ENCODE assay signal across 10 cellular contexts in the genomic region with DNA sequence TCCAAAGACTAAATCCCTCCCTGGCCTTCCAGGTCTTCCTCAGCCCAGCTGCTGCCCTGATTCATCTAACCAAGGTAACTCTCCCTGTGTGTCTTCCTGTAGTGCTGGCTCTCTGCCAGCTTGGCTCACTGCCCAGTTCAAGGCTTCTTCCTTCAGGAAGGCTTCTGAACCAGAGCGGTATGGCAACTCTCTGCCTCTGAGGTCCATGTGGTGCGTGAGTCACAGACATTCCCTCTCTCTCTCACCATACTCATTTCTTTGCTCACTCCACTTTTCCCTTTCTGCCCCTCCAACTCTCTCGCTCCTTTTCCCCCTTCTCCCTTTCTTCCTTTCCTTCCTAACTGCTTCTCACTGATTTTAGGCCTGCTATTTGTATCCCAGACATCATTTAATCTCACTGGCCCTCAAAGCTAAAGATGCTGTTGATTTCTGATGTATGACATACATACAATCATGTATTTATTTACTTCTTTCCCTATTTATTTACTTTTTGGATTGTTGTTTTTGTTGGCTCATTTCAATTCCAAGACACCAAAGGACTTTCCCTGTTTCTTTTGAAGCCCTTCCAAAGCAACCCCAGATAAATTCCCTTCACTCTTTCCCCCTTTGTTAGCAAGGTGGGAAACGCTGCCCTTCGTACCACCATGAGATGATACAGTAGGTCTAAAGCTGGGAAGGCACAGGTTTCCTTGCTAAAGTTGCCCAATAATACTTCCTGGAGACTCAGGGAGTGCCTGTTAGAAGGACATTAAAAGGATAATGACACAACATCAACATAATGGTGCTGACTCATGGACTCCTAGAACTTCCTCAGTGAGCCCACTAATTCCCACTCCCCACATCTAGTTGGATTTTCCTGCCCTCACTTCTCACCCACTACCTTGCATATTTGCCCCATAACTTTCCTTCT. TPM values are rescaled to one million over a fixed set of nuclear protein-coding genes. Genes with fewer than 3 reads are reported as not detected.
DNase-seq lines count a peak whose midpoint lies in the region; ATAC-seq, FAIRE-seq and TF ChIP-seq lines count a peak whose summit lies in the region.
"Had no signal": no experiment of that assay in that cellular context is flagged by ENCODE, and none has a peak within 500 bp of the region (broad histone marks: within the 10 kb centered on the region; RNA-seq: fewer than 3 reads in every experiment).

No MANE protein-coding gene starts in this region.

- no peak for TF ChIP-seq CTCF in ovary (IDR thresholded peaks at IDR 0.05)

- H3K9me3 ChIP-seq in ovary = no peaks in the 10 kb centered on the region
- H3K9me3 ChIP-seq: thoracic aorta had no signal

- TF ChIP-seq EP300 in ovary (IDR thresholded peaks at IDR 0.05) = no peak

- TF ChIP-seq POLR2A in ovary (IDR thresholded peaks at IDR 0.05) = no peak

- DNase-seq in COLO668 (lab: John Stamatoyannopoulos, UW; ENCODE audit: unreplicated experiment) = peak; percentile 98
- DNase-seq in LHCN-M2 (ENCODE audit: low read depth) = peak; percentile 98
- peak; percentile 100 for DNase-seq in RCC 7860 (ENCODE audit: low spot score)
- peak; percentile 48 for DNase-seq in epidermal melanocyte (ENCODE audit: insufficient read length, low spot score)
- peak; percentile 45 to 66 (median 57) for DNase-seq in ovary
- DNase-seq in activated gamma-delta T cell treated with Interleukin-2 at 50 U/mL for 16 hours = no peak
- DNase-seq in activated CD8-positive, alpha-beta memory T cell treated with anti-CD3 and anti-CD28 coated beads, Interleukin-2, amount 50 U/mL, for 4 hours = no peak

- H3K4me1 ChIP-seq in ovary (ENCODE audit: insufficient read depth) = no peaks in the 10 kb centered on the region

- peak; percentile 98 for FAIRE-seq in RCC 7860 (lab: Jason Lieb, UNC)
- FAIRE-seq: endometrium had no signal

- no peaks in the 10 kb centered on the region for H3K36me3 ChIP-seq in ovary
- H3K36me3 ChIP-seq: thoracic aorta had no signal

- WGBS in ovary, 3 donors = 58 to 61% (median 61%) methylated on average over 5 of the region's 5 CpGs

- intact Hi-C loops in ovary (cut with DNase I) = no loop called here

- H3K27ac ChIP-seq in ovary = no peak overlapping the region
- H3K27ac ChIP-seq: thoracic aorta had no signal

- H3K27me3 ChIP-seq in ovary = no peaks in the 10 kb centered on the region

- H3K4me3 ChIP-seq in ovary = no peak overlapping the region
- H3K4me3 ChIP-seq: thoracic aorta had no signal

- no peak for ATAC-seq in GM18907 (IDR thresholded peaks at IDR 0.05; ENCODE audit: unreplicated experiment)

RNA-seq across cellular contexts. Expression of gene CFAP45, which starts 17.8 kb away (rescaled TPM):
- total RNA-seq in LHCN-M2 (2014; rRNA removed) (0.34 and 1.2 TPM in 2 replicates), ovary (10 to 100 TPM in 1 of 7 donors, 1 to 10 TPM in 6; 1.1 to 16.7 (median 1.5) TPM)
- 0.29 TPM for polyA plus RNA-seq in LHCN-M2 (2012)
- polyA plus RNA-seq in ovary = under 1 TPM; 0.30 to 0.50 TPM

RNA-seq across cellular contexts. Expression of gene VSIG8, which starts 19.7 kb away (rescaled TPM):
- not detected in 2 replicates for total RNA-seq in LHCN-M2 (2014; rRNA removed)
- polyA plus RNA-seq in LHCN-M2 (2012) = not detected
- total RNA-seq in ovary = under 1 TPM in 5 of 7 donors, not detected in 2; 0.18 to 0.48 (median 0.23) TPM
- polyA plus RNA-seq in ovary = under 1 TPM in 1 of 2 donors, not detected in 1; 0.06 TPM
- total RNA-seq: thoracic aorta had no signal

RNA-seq across cellular contexts. Expression of gene TAGLN2, which starts 43.1 kb away (rescaled TPM):
- 294 and 366 TPM in 2 replicates for total RNA-seq in LHCN-M2 (2014; rRNA removed)
- polyA plus RNA-seq in LHCN-M2 (2012) = 732 TPM
- 100 to 1,000 TPM in 6 of 7 donors, 10 to 100 TPM in 1; 81.8 to 202 (median 149) TPM for total RNA-seq in ovary
- 100 to 1,000 TPM; 174 to 266 TPM for polyA plus RNA-seq in ovary

RNA-seq across cellular contexts. Expression of gene SLAMF8, which starts 55.5 kb away (rescaled TPM):
- total RNA-seq in LHCN-M2 (2014; rRNA removed) (not detected in 2 replicates), ovary (1 to 10 TPM in 3 of 7 donors, under 1 TPM in 4; 0.43 to 6.2 (median 0.72) TPM)
- polyA plus RNA-seq in LHCN-M2 (2012) = 0.15 TPM
- polyA plus RNA-seq in ovary = 1 to 10 TPM in 1 of 2 donors, under 1 TPM in 1; 0.73 to 8.4 TPM

Comparison
In these comparisons a context has a peak if more than half of its experiments do, and no peak if none do; other contexts are left out.
1. DNase-seq: peak in COLO668 (single experiment), LHCN-M2 (single experiment), RCC 7860 (single experiment), epidermal melanocyte (single experiment) and ovary (5 of 5); none in activated gamma-delta T cell treated with Interleukin-2 at 50 U/mL for 16 hours (single experiment) and activated CD8-positive, alpha-beta memory T cell treated with anti-CD3 and anti-CD28 coated beads, Interleukin-2, amount 50 U/mL, for 4 hours (single experiment).